9 cellular contexts compared by ENCODE assay signal in genomic region chr3:10193692-10194327, GRCh38. TPM values are rescaled to one million over a fixed set of nuclear protein-coding genes. Genes with fewer than 3 reads are reported as not detected.
DNase-seq lines count a peak whose midpoint lies in the region; ATAC-seq, FAIRE-seq and TF ChIP-seq lines count a peak whose summit lies in the region.
"Had no signal": no experiment of that assay in that cellular context is flagged by ENCODE, and none has a peak within 500 bp of the region (broad histone marks: within the 10 kb centered on the region; RNA-seq: fewer than 3 reads in every experiment).

No MANE protein-coding gene starts in this region.

- DNase-seq in CD14-positive monocyte (ENCODE audit: low spot score) (no peak), SJSA1 (ENCODE audit: low read depth in 1 of 2, low spot score in 2 of 2) (no peak), endothelial cell of umbilical vein (ENCODE audit: low read depth, low spot score) (no peak), osteocyte (ENCODE audit: extremely low spot score, unreplicated experiment) (no peak), medulla oblongata (ENCODE audit: extremely low spot score) (no peak), cortex of kidney (lab: John Stamatoyannopoulos, UW) (no peak), posterior vena cava (ENCODE audit: low spot score) (no peak)
- DNase-seq: Karpas-422 had no signal

- POLR2A ChIA-PET in endothelial cell of umbilical vein (lab: Charles Lee) = no interaction called here

- H3K79me2 ChIP-seq in endothelial cell of umbilical vein (ENCODE audit: control insufficient read depth, insufficient read depth, low read length) = no peaks in the 10 kb centered on the region

- no peak overlapping the region for H3K9ac ChIP-seq in endothelial cell of umbilical vein (replicated peaks; ENCODE audit: extremely low read depth, insufficient read depth, low read length)

- no peaks in the 10 kb centered on the region for H3K9me3 ChIP-seq in SJSA1 (replicated peaks)
- H3K9me3 ChIP-seq in endothelial cell of umbilical vein (replicated peaks; ENCODE audit: control insufficient read depth, insufficient read depth, low read length) = no peaks in the 10 kb centered on the region

- no peak overlapping the region for H2AFZ ChIP-seq in endothelial cell of umbilical vein (ENCODE audit: low read depth, low read length)

- H3K27ac Mint-ChIP-seq in CD14-positive monocyte (peak overlapping the region in 6 of 7 donors; percentile 90 to 97 (median 95)), osteocyte (ENCODE audit: unreplicated experiment) (peak overlapping the region; percentile 97)

- TF ChIP-seq POLR2A in endothelial cell of umbilical vein (IDR thresholded peaks at IDR 0.05; ENCODE audit: low read depth, low read length) = no peak

- intact Hi-C loops in CD14-positive monocyte (cut with micrococcal nuclease) (no loop called here), endothelial cell of umbilical vein (cut with micrococcal nuclease) (loop anchor here (1.0 to 2.0 kb wide), 5 partner anchors 11 to 79 kb away; partner anchors contain the start of genes BRK1 and IRAK2), posterior vena cava (cut with DNase I) (no loop called here)

- H3K36me3 ChIP-seq in SJSA1 (no peaks in the 10 kb centered on the region; the same call in 1 of the 2 replicates), endothelial cell of umbilical vein (ENCODE audit: control insufficient read depth in 2 of 2, extremely low read depth in 1 of 2, insufficient read depth in 2 of 2, low read length in 2 of 2) (no peaks in the 10 kb centered on the region)

- H3K4me3 Mint-ChIP-seq in CD14-positive monocyte = no peak overlapping the region
- no peak overlapping the region for H3K4me3 Mint-ChIP-seq in osteocyte (ENCODE audit: unreplicated experiment)

- H3K27ac ChIP-seq in SJSA1 (peak overlapping the region; percentile 97), endothelial cell of umbilical vein (ENCODE audit: insufficient read depth, low read depth, low read length) (peak overlapping the region; percentile 100)

- BruUV-seq in endothelial cell of umbilical vein (replicated peaks; lab: Mats Ljungman, UMichigan) = no TSS peak

- dilution Hi-C loops in endothelial cell of umbilical vein (cut with MboI; ENCODE audit: extremely low pct_ligation_motif_present, low sequenced_read_pairs) = no loop called here

- H3K27me3 Mint-ChIP-seq in CD14-positive monocyte (ENCODE audit: low read depth in 3 of 3) (peaks cover 0 to 5% (median 0%) of the 10 kb centered on the region in 3 donors), osteocyte (ENCODE audit: unreplicated experiment) (no peaks in the 10 kb centered on the region)

- H3K9me3 Mint-ChIP-seq in CD14-positive monocyte = peaks cover 0 to 2% (median 0%) of the 10 kb centered on the region in 7 donors
- no peaks in the 10 kb centered on the region for H3K9me3 Mint-ChIP-seq in osteocyte (ENCODE audit: unreplicated experiment)

- H3K36me3 Mint-ChIP-seq in CD14-positive monocyte = peaks cover 8 to 14% of the 10 kb centered on the region in 2 donors
- H3K36me3 Mint-ChIP-seq in osteocyte (ENCODE audit: unreplicated experiment) = no peaks in the 10 kb centered on the region

- peaks cover 88% of the 10 kb centered on the region for H3K4me1 Mint-ChIP-seq in CD14-positive monocyte
- H3K4me1 Mint-ChIP-seq in osteocyte (ENCODE audit: unreplicated experiment) = peaks cover 79% of the 10 kb centered on the region

- no peaks in the 10 kb centered on the region for H3K9me1 ChIP-seq in endothelial cell of umbilical vein (replicated peaks; ENCODE audit: control insufficient read depth, extremely low read depth, insufficient read depth, low read length)

- CTCF ChIA-PET in endothelial cell of umbilical vein (lab: Charles Lee) = interaction anchor here (1.0 to 7.8 kb wide), 9 partner anchors 11 to 74 kb away, joined by 3 to 67 read pairs (median 10); partner anchors contain the start of gene VHL

- H3K4me1 ChIP-seq in SJSA1 (replicated peaks) (peaks cover 39% of the 10 kb centered on the region), endothelial cell of umbilical vein (ENCODE audit: control insufficient read depth, extremely low read depth, insufficient read depth, low read length) (peaks cover 60% of the 10 kb centered on the region)

- no peak for TF ChIP-seq CTCF in CD14-positive monocyte (IDR thresholded peaks at IDR 0.05)
- no peak for TF ChIP-seq CTCF in endothelial cell of umbilical vein (IDR thresholded peaks at IDR 0.05; ENCODE audit: extremely low read depth in 1 of 2, insufficient read depth in 1 of 2, low read depth in 1 of 2, low read length in 2 of 2)
- TF ChIP-seq CTCF in osteocyte (IDR thresholded peaks at IDR 0.05) = no peak

- H3K4me3 ChIP-seq in SJSA1 = no peak overlapping the region
- H3K4me3 ChIP-seq in endothelial cell of umbilical vein (replicated peaks in 1 of 3; ENCODE audit: insufficient read depth in 1 of 3, low read depth in 1 of 3, low read length in 3 of 3) = no peak overlapping the region

- FAIRE-seq in endothelial cell of umbilical vein (lab: Jason Lieb, UNC) = no peak

- no peak overlapping the region for H3K4me2 ChIP-seq in endothelial cell of umbilical vein (ENCODE audit: insufficient read depth, low read length)

- H4K20me1 ChIP-seq in endothelial cell of umbilical vein (replicated peaks; ENCODE audit: control insufficient read depth, extremely low read depth, insufficient read depth, low read length) = no peaks in the 10 kb centered on the region

- no peak for ATAC-seq in HG02970 (IDR thresholded peaks at IDR 0.05; ENCODE audit: low FRiP score, unreplicated experiment)

- H3K27me3 ChIP-seq in SJSA1 (replicated peaks) (no peaks in the 10 kb centered on the region), endothelial cell of umbilical vein (ENCODE audit: control insufficient read depth in 2 of 2, insufficient read depth in 2 of 2, low read length in 2 of 2) (no peaks in the 10 kb centered on the region)

TF ChIP-seq in endothelial cell of umbilical vein, 7 proteins besides CTCF, POLR2A, EP300 and RAD21:
- no peak for TF ChIP-seq EZH2 (IDR thresholded peaks at IDR 0.05; ENCODE audit: borderline replicate concordance, low read depth, low read length, severe bottlenecking)
- TF ChIP-seq MAX (IDR thresholded peaks at IDR 0.05; ENCODE audit: insufficient read depth, insufficient read length) = no peak
- no peak for TF ChIP-seq FOS (IDR thresholded peaks at IDR 0.05; ENCODE audit: borderline replicate concordance, insufficient read depth, low read length)
- TF ChIP-seq MYC (IDR thresholded peaks at IDR 0.05; ENCODE audit: low read depth, low read length) = no peak
- no peak for TF ChIP-seq GATA2 (IDR thresholded peaks at IDR 0.05; ENCODE audit: insufficient read depth, insufficient read length, low read depth, low read length)
- TF ChIP-seq POLR2AphosphoS5 (IDR thresholded peaks at IDR 0.05; ENCODE audit: insufficient read depth, low read depth, low read length) = no peak
- no peak for TF ChIP-seq JUN (IDR thresholded peaks at IDR 0.05; ENCODE audit: borderline replicate concordance, insufficient read depth, insufficient read length, low read depth)

RNA-seq across cellular contexts. Expression of gene IRAK2, which starts 29.1 kb away (rescaled TPM):
- 1 to 10 TPM in 1 of 2 donors, under 1 TPM in 1; 0.78 to 1.5 TPM for polyA plus RNA-seq in CD14-positive monocyte
- total RNA-seq in SJSA1 (2014; rRNA removed; shearing (Covaris generic)) = 2.8 and 4.7 TPM in 2 replicates
- 10.0 and 11.1 TPM in 2 replicates for total RNA-seq in endothelial cell of umbilical vein
- polyA plus RNA-seq in endothelial cell of umbilical vein = 7.3 and 7.9 TPM in 2 replicates
- polyA plus RNA-seq in endothelial cell of umbilical vein (2011; cell fraction: cytosol; rRNA removed) = 7.8 TPM in 2 replicates
- polyA plus RNA-seq in endothelial cell of umbilical vein (2011; cell fraction: nucleus; rRNA removed) = 6.7 and 7.3 TPM in 2 replicates
- 6.2 and 7.9 TPM in 2 replicates for polyA plus RNA-seq in endothelial cell of umbilical vein (2012)
- polyA minus RNA-seq in endothelial cell of umbilical vein = 7.6 and 7.7 TPM in 2 replicates
- polyA minus RNA-seq in endothelial cell of umbilical vein (2011; cell fraction: cytosol; rRNA and poly(A)+ RNA removed) = 7.8 TPM
- 5.3 and 5.7 TPM in 2 replicates for polyA minus RNA-seq in endothelial cell of umbilical vein (2011; cell fraction: nucleus; rRNA and poly(A)+ RNA removed)
- 1.3 and 1.5 TPM in 2 replicates for total RNA-seq in osteocyte
- total RNA-seq in posterior vena cava = 1 to 10 TPM; 2.3 to 4.2 TPM

RNA-seq across cellular contexts. Expression of gene VHL, which starts 52.2 kb away (rescaled TPM):
- polyA plus RNA-seq in CD14-positive monocyte (10 to 100 TPM in 1 of 2 donors, 1 to 10 TPM in 1; 9.6 to 15.3 TPM), endothelial cell of umbilical vein (8.5 and 10.4 TPM in 2 replicates)
- total RNA-seq in SJSA1 (2014; rRNA removed; shearing (Covaris generic)) = 23.5 and 33.0 TPM in 2 replicates
- total RNA-seq in endothelial cell of umbilical vein (39.2 and 41.0 TPM in 2 replicates), osteocyte (52.2 and 53.0 TPM in 2 replicates), posterior vena cava (10 to 100 TPM; 21.7 to 24.7 TPM)
- polyA plus RNA-seq in endothelial cell of umbilical vein (2011; cell fraction: cytosol; rRNA removed) = 8.9 and 9.2 TPM in 2 replicates
- polyA plus RNA-seq in endothelial cell of umbilical vein (2011; cell fraction: nucleus; rRNA removed) = 11.8 and 17.7 TPM in 2 replicates
- 23.4 and 25.5 TPM in 2 replicates for polyA plus RNA-seq in endothelial cell of umbilical vein (2012)
- polyA minus RNA-seq in endothelial cell of umbilical vein = 24.4 and 26.6 TPM in 2 replicates
- 19.6 TPM for polyA minus RNA-seq in endothelial cell of umbilical vein (2011; cell fraction: cytosol; rRNA and poly(A)+ RNA removed)
- 8.9 and 9.8 TPM in 2 replicates for polyA minus RNA-seq in endothelial cell of umbilical vein (2011; cell fraction: nucleus; rRNA and poly(A)+ RNA removed)

RNA-seq across cellular contexts. Expression of gene TATDN2, which starts 54.4 kb away (rescaled TPM):
- 1 to 10 TPM; 6.0 TPM for polyA plus RNA-seq in CD14-positive monocyte
- total RNA-seq in SJSA1 (2014; rRNA removed; shearing (Covaris generic)) = 6.7 and 7.8 TPM in 2 replicates
- total RNA-seq in endothelial cell of umbilical vein = 26.8 and 31.7 TPM in 2 replicates
- 10.6 and 10.7 TPM in 2 replicates for polyA plus RNA-seq in endothelial cell of umbilical vein
- polyA plus RNA-seq in endothelial cell of umbilical vein (2011; cell fraction: cytosol; rRNA removed) = 14.4 and 15.1 TPM in 2 replicates
- polyA plus RNA-seq in endothelial cell of umbilical vein (2011; cell fraction: nucleus; rRNA removed) = 27.7 and 28.7 TPM in 2 replicates
- polyA plus RNA-seq in endothelial cell of umbilical vein (2012) = 15.4 and 24.8 TPM in 2 replicates
- 27.0 and 27.2 TPM in 2 replicates for polyA minus RNA-seq in endothelial cell of umbilical vein
- polyA minus RNA-seq in endothelial cell of umbilical vein (2011; cell fraction: cytosol; rRNA and poly(A)+ RNA removed) = 23.9 TPM
- polyA minus RNA-seq in endothelial cell of umbilical vein (2011; cell fraction: nucleus; rRNA and poly(A)+ RNA removed) = 23.7 and 23.8 TPM in 2 replicates
- 33.8 and 38.0 TPM in 2 replicates for total RNA-seq in osteocyte
- 10 to 100 TPM; 22.2 to 25.3 TPM for total RNA-seq in posterior vena cava
